8 cellular contexts compared by ENCODE assay signal in the genomic region with DNA sequence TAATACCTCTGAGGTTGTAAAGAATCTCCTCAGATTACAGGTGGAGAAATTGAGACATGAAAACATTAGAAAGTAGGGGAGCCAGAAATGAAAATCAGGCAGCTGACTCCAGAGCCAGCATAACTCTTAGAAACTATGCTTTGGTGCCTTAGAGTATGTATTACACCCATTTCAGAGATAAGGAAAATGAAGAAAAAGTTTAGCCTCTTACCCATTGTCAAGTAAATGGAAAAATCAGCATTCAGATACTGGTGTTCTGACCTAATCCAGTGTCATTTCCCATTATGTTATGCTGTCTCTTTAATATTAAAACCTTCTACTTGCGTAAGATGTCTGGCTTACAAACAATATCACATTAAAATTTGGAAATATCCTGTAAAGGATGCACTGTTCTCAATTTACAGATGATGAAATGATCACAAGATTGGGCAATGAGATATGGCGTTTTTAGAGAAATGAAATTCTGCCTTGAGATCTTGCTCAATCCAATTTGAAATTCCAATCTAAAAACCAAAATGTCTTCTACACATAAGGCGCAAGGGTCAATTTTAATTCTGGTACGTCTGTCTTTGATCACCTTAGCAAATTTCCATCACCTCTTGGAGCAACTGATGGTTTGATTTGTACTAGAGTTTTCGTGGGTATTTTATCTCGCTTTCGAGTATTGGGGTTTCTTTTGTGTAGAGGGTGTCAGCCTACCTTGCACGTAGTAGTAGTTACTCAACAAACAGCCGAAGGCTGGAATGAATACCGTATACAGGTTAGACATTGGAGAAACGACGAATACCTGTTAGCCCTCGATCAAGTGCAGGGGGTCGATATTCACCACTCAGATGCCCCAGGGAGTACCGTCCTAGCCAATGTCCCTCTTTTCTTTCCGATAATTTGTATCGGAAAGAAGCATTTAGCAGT. TPM values are rescaled to one million over a fixed set of nuclear protein-coding genes. Genes with fewer than 3 reads are reported as not detected.
DNase-seq lines count a peak whose midpoint lies in the region; ATAC-seq and TF ChIP-seq lines count a peak whose summit lies in the region.

No MANE protein-coding gene starts in this region.

- H3K36me3 ChIP-seq in HCT116 (ENCODE audit: control insufficient read depth in 1 of 2, insufficient read depth in 2 of 2, low read length in 2 of 2), result no peaks in the 10 kb centered on the region

- RAD21 ChIA-PET in HCT116 (lab: Charles Lee; ENCODE audit: low non-redundant PET in 1 of 2, low total read pairs in 2 of 2, uncharacterized antibody in 2 of 2, unreplicated experiment in 2 of 2), result no interaction called here

- H3K4me2 ChIP-seq in HCT116 (ENCODE audit: low read length), result peak overlapping the region; percentile 94

- no peak overlapping the region for H2AFZ ChIP-seq in HCT116 (ENCODE audit: low read depth, low read length, poor library complexity, severe bottlenecking)

- no peaks in the 10 kb centered on the region for H3K27me3 Mint-ChIP-seq in activated CD4-positive, alpha-beta memory T cell treated with anti-CD3 and anti-CD28 coated beads, Interleukin-2, amount 10 ng/mL, durations not matched to agents 7 days and 5 days

- no peak for TF ChIP-seq POLR2A in HCT116 (IDR thresholded peaks at IDR 0.05; ENCODE audit: borderline replicate concordance, extremely low read depth, insufficient read depth, insufficient read length)

- intact Hi-C loops in HCT116 (cut with micrococcal nuclease) (loop anchor here (10.0 kb wide), 1 partner anchor 293 kb away; no protein-coding TSS in a partner anchor), sciatic nerve (cut with DNase I) (no loop called here)

- peaks cover 63% of the 10 kb centered on the region for H3K4me1 Mint-ChIP-seq in activated CD4-positive, alpha-beta memory T cell treated with anti-CD3 and anti-CD28 coated beads, Interleukin-2, amount 10 ng/mL, durations not matched to agents 7 days and 5 days

- H3K4me1 ChIP-seq in HCT116 (ENCODE audit: control insufficient read depth in 1 of 2, insufficient read depth in 2 of 2, low read length in 2 of 2), result peaks cover 3 to 10% of the 10 kb centered on the region in 2 experiments; a peak in 2 of 4 replicates

- H3K9ac ChIP-seq in HCT116 (ENCODE audit: low read length), result peak overlapping the region; percentile 76

- H3K27ac ChIP-seq in HCT116 (ENCODE audit: low read depth, low read length), result peak overlapping the region; percentile 87

- H3K4me3 ChIP-seq in AG04449 (ENCODE audit: low read depth, low read length), result peak overlapping the region; percentile 92
- H3K4me3 ChIP-seq in HCT116 (replicated peaks in 1 of 2; ENCODE audit: low read depth in 1 of 2, low read length in 2 of 2), result peak overlapping the region; percentile 76 to 83

- DNase-seq in AG04449 (ENCODE audit: low read depth, low spot score) (no peak), HCT116 (ENCODE audit: low read depth, low spot score) (no peak), glomerular visceral epithelial cell (ENCODE audit: extremely low spot score) (peak; percentile 2), sciatic nerve (ENCODE audit: low spot score) (no peak), COLO829 (ENCODE audit: low spot score) (no peak), ureter (ENCODE audit: low spot score) (no peak)
- DNase-seq in activated CD4-positive, alpha-beta memory T cell treated with anti-CD3 and anti-CD28 coated beads, Interleukin-2, amount 10 ng/mL, durations not matched to agents 7 days and 5 days, result no peak

- H3K9me2 ChIP-seq in HCT116 (ENCODE audit: insufficient read depth), result no peaks in the 10 kb centered on the region

- CTCF ChIA-PET in AG04449 (lab: Yijun Ruan, JAX), result interaction anchor here (1.2 kb wide), 1 partner anchor 11 kb away, joined by 3 read pairs; no protein-coding TSS in a partner anchor
- CTCF ChIA-PET in HCT116 (lab: Charles Lee), result no interaction called here
- CTCF ChIA-PET in activated CD4-positive, alpha-beta memory T cell treated with anti-CD3 and anti-CD28 coated beads, Interleukin-2, amount 10 ng/mL, durations not matched to agents 7 days and 5 days (lab: Charles Lee), result interaction anchor here (1.0 to 3.7 kb wide), 5 partner anchors 8 to 635 kb away, joined by 3 to 32 read pairs (median 7); a partner anchor contains a TSS

- H3K27me3 ChIP-seq in HCT116 (ENCODE audit: insufficient read depth, low read length), result no peaks in the 10 kb centered on the region

- TSS peak; percentile 43 for BruUV-seq in HCT116 (replicated peaks; lab: Mats Ljungman, UMichigan)

- no peaks in the 10 kb centered on the region for H4K20me1 ChIP-seq in HCT116 (ENCODE audit: insufficient read depth)

- TF ChIP-seq CTCF in AG04449 (IDR thresholded peaks at IDR 0.05; ENCODE audit: insufficient read depth, low read length, missing control alignments), result no peak
- no peak for TF ChIP-seq CTCF in HCT116 (IDR thresholded peaks at IDR 0.05 in 2 of 3, conservative IDR thresholded peaks at IDR 0.05 in 1 of 3; ENCODE audit: borderline replicate concordance in 1 of 3, insufficient read depth in 1 of 3, low read depth in 2 of 3, low read length in 2 of 3)

- no peak for ATAC-seq in HCT116
- peak; percentile 46 for ATAC-seq in sciatic nerve
- no peak for ATAC-seq in GM18861 (IDR thresholded peaks at IDR 0.05; ENCODE audit: unreplicated experiment)

- peaks cover 3% of the 10 kb centered on the region for H3K9me3 Mint-ChIP-seq in activated CD4-positive, alpha-beta memory T cell treated with anti-CD3 and anti-CD28 coated beads, Interleukin-2, amount 10 ng/mL, durations not matched to agents 7 days and 5 days

- no peaks in the 10 kb centered on the region for H3K9me3 ChIP-seq in HCT116 (ENCODE audit: control insufficient read depth in 1 of 2, insufficient read depth in 1 of 2, low read depth in 1 of 2, low read length in 2 of 2)

- peaks cover 58% of the 10 kb centered on the region for H3K79me2 ChIP-seq in HCT116 (ENCODE audit: insufficient read depth, low read length)

- H3K4me3 Mint-ChIP-seq in activated CD4-positive, alpha-beta memory T cell treated with anti-CD3 and anti-CD28 coated beads, Interleukin-2, amount 10 ng/mL, durations not matched to agents 7 days and 5 days, result peak overlapping the region; percentile 89

- peaks cover 45% of the 10 kb centered on the region for H3K36me3 Mint-ChIP-seq in activated CD4-positive, alpha-beta memory T cell treated with anti-CD3 and anti-CD28 coated beads, Interleukin-2, amount 10 ng/mL, durations not matched to agents 7 days and 5 days (ENCODE audit: low read depth)

- peak overlapping the region; percentile 92 for H3K27ac Mint-ChIP-seq in activated CD4-positive, alpha-beta memory T cell treated with anti-CD3 and anti-CD28 coated beads, Interleukin-2, amount 10 ng/mL, durations not matched to agents 7 days and 5 days

- TF ChIP-seq RAD21 in HCT116 (IDR thresholded peaks at IDR 0.05; ENCODE audit: low read depth), result no peak

- POLR2A ChIA-PET in AG04449 (lab: Yijun Ruan, JAX) (interaction anchor here (1.0 to 1.2 kb wide), 2 partner anchors 8 to 10 kb away, joined by 3 read pairs; no protein-coding TSS in a partner anchor), HCT116 (lab: Charles Lee) (no interaction called here)
- POLR2A ChIA-PET in activated CD4-positive, alpha-beta memory T cell treated with anti-CD3 and anti-CD28 coated beads, Interleukin-2, amount 10 ng/mL, durations not matched to agents 7 days and 5 days (lab: Charles Lee), result interaction anchor here (0.9 to 2.7 kb wide), 13 partner anchors 8 to 863 kb away, joined by 3 to 38 read pairs (median 5); a partner anchor contains a TSS

TF ChIP-seq in HCT116, 20 proteins besides CTCF, POLR2A, EP300 and RAD21:
- TF ChIP-seq TCF7L2 (IDR thresholded peaks at IDR 0.05; ENCODE audit: borderline replicate concordance, extremely low read depth, insufficient read depth, insufficient read length), result no peak
- TF ChIP-seq CEBPB (IDR thresholded peaks at IDR 0.05; ENCODE audit: low read depth), result 0 out of 2 replicates have a peak, but pooled peaks have one; percentile 26
- TF ChIP-seq POLR2AphosphoS5 (IDR thresholded peaks at IDR 0.05; ENCODE audit: low read depth, low read length), result no peak
- no peak for TF ChIP-seq FOSL1 (IDR thresholded peaks at IDR 0.05; ENCODE audit: low read depth)
- TF ChIP-seq, protein P1, sequence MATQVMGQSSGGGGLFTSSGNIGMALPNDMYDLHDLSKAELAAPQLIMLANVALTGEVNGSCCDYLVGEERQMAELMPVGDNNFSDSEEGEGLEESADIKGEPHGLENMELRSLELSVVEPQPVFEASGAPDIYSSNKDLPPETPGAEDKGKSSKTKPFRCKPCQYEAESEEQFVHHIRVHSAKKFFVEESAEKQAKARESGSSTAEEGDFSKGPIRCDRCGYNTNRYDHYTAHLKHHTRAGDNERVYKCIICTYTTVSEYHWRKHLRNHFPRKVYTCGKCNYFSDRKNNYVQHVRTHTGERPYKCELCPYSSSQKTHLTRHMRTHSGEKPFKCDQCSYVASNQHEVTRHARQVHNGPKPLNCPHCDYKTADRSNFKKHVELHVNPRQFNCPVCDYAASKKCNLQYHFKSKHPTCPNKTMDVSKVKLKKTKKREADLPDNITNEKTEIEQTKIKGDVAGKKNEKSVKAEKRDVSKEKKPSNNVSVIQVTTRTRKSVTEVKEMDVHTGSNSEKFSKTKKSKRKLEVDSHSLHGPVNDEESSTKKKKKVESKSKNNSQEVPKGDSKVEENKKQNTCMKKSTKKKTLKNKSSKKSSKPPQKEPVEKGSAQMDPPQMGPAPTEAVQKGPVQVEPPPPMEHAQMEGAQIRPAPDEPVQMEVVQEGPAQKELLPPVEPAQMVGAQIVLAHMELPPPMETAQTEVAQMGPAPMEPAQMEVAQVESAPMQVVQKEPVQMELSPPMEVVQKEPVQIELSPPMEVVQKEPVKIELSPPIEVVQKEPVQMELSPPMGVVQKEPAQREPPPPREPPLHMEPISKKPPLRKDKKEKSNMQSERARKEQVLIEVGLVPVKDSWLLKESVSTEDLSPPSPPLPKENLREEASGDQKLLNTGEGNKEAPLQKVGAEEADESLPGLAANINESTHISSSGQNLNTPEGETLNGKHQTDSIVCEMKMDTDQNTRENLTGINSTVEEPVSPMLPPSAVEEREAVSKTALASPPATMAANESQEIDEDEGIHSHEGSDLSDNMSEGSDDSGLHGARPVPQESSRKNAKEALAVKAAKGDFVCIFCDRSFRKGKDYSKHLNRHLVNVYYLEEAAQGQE (IDR thresholded peaks at IDR 0.05; ENCODE audit: low read depth), result no peak
- TF ChIP-seq ZFX (IDR thresholded peaks at IDR 0.05), result no peak
- no peak for TF ChIP-seq YY1 (IDR thresholded peaks at IDR 0.05; ENCODE audit: extremely low read depth, insufficient replicate concordance, low read depth, low read length)

RNA-seq across cellular contexts. Expression of a gene that starts 0.9 kb away (rescaled TPM):
- 1.1 TPM for total RNA-seq in HCT116 (2021; ENCODE audit: unreplicated experiment)
- polyA plus RNA-seq in HCT116 (2012), result 0.27 and 0.30 TPM in 2 replicates
- total RNA-seq in activated CD4-positive, alpha-beta memory T cell treated with anti-CD3 and anti-CD28 coated beads, Interleukin-2, amount 10 ng/mL, durations not matched to agents 7 days and 5 days, result under 1 TPM; 0.25 to 0.48 TPM
- 3.3 TPM for total RNA-seq in sciatic nerve
- 1.7 TPM for total RNA-seq in ureter

RNA-seq across cellular contexts. Expression of a gene that starts 1.0 kb away (rescaled TPM):
- total RNA-seq in HCT116 (2021; ENCODE audit: unreplicated experiment) (51.6 TPM), sciatic nerve (80.7 TPM), ureter (65.4 TPM)
- polyA plus RNA-seq in HCT116 (2012), result 29.8 and 41.4 TPM in 2 replicates
- 10 to 100 TPM; 75.5 to 80.1 TPM for total RNA-seq in activated CD4-positive, alpha-beta memory T cell treated with anti-CD3 and anti-CD28 coated beads, Interleukin-2, amount 10 ng/mL, durations not matched to agents 7 days and 5 days
